17 cellular contexts compared by ENCODE assay signal in the genomic region with DNA sequence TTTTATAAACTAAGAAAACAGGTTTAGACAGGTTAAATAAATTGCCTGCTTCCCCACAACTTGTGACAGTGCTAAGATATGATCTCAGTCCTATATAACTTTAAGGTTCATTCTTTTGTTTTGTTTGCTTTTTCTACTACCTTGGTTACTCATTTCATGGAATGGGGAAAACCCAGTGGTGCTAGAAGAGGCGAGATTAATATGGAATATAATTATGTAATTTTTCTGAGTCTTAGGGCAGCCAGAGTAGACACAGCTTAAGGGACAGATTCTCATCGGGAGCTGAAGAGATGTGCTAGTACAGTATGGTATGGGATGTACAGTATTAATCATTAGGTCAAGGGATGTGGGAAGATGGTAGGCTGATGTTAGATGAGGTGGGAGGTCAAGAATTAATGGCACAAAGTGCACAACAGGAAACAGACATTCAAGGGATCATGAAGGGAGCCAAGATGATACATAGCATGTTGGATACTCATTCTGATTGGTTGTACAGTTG. TPM values are rescaled to one million over a fixed set of nuclear protein-coding genes. Genes with fewer than 3 reads are reported as not detected.
A peak's percentile ranks its signal among the peaks of the same experiment; 100 is the strongest.
DNase-seq lines count a peak whose midpoint lies in the region; ATAC-seq and TF ChIP-seq lines count a peak whose summit lies in the region.
"Had no signal": no experiment of that assay in that cellular context is flagged by ENCODE, and none has a peak within 500 bp of the region (broad histone marks: within the 10 kb centered on the region; RNA-seq: fewer than 3 reads in every experiment).

No MANE protein-coding gene starts in this region.

- no peak for TF ChIP-seq POLR2A in gastrocnemius medialis (IDR thresholded peaks at IDR 0.05)

- H3K27me3 ChIP-seq in gastrocnemius medialis: no peaks in the 10 kb centered on the region
- H3K27me3 ChIP-seq: SJSA1, tibial artery had no signal

- DNase-seq in RWPE1 (ENCODE audit: low spot score) (peak; percentile 60), fibroblast of mammary gland (ENCODE audit: low read depth) (peak; percentile 71), gastrocnemius medialis (no peak), T-helper 9 cell (no peak)
- DNase-seq: activated naive CD4-positive, alpha-beta T cell treated with anti-CD3 and anti-CD28 coated beads, Interleukin-2, amount 10 ng/mL, durations not matched to agents 7 days and 5 days; left ventricle myocardium inferior; MV-4-11; naive thymus-derived CD4-positive, alpha-beta T cell; NK-92 treated with Interleukin-12 subunit alpha and Interleukin-12 subunit beta, amount 100 ng/mL, for 24 hours; retina; stimulated activated CD4-positive, alpha-beta T cell treated with anti-CD3 and anti-CD28 coated beads, Interleukin-2, amount 100 ng/mL, for 24 hours; stimulated activated CD8-positive, alpha-beta memory T cell treated with anti-CD3 and anti-CD28 coated beads, Interleukin-4, amount 100 ng/mL, for 48 hours; tibial artery had no signal

- POLR2A ChIA-PET in RWPE1 (lab: Yijun Ruan, JAX; ENCODE audit: low non-redundant PET): no interaction called here

- peaks cover 42 to 71% of the 10 kb centered on the region in 2 donors for H3K4me1 ChIP-seq in gastrocnemius medialis

- TF ChIP-seq CTCF in RWPE1 (conservative IDR thresholded peaks at IDR 0.05; ENCODE audit: low read depth) (no peak), fibroblast of mammary gland (conservative IDR thresholded peaks at IDR 0.05; ENCODE audit: control insufficient read depth, insufficient read depth, low read depth, low read length) (no peak), gastrocnemius medialis (IDR thresholded peaks at IDR 0.05 in 4 of 5, conservative IDR thresholded peaks at IDR 0.05 in 1 of 5) (no peak)

- ATAC-seq in HG02610 (IDR thresholded peaks at IDR 0.05; ENCODE audit: unreplicated experiment) (peak; percentile 47), gastrocnemius medialis (no peak), GM19397 (IDR thresholded peaks at IDR 0.05; ENCODE audit: unreplicated experiment) (no peak), GM19463 (IDR thresholded peaks at IDR 0.05; ENCODE audit: unreplicated experiment) (no peak)
- ATAC-seq: naive thymus-derived CD4-positive, alpha-beta T cell had no signal

- peaks cover 0 to 9% of the 10 kb centered on the region in 2 donors for H3K36me3 ChIP-seq in gastrocnemius medialis

- intact Hi-C loops in gastrocnemius medialis (cut with DNase I; ENCODE audit: low total_unique reads): no loop called here

- in situ Hi-C loops in gastrocnemius medialis (cut with MboI; ENCODE audit: low sequenced_read_pairs in 4 of 4): no loop called here

- CTCF ChIA-PET in RWPE1 (lab: Yijun Ruan, JAX): interaction anchor here (0.5 to 0.7 kb wide), 3 partner anchors 176 to 1105 kb away, joined by 3 read pairs; no protein-coding TSS in a partner anchor

- H3K9me3 ChIP-seq in gastrocnemius medialis: no peaks in the 10 kb centered on the region
- H3K9me3 ChIP-seq: left ventricle myocardium inferior, SJSA1, tibial artery had no signal

- no peak overlapping the region for H3K27ac ChIP-seq in RWPE1
- H3K27ac ChIP-seq in gastrocnemius medialis: peak overlapping the region; percentile 26 to 77 (median 60)
- H3K27ac ChIP-seq: left ventricle myocardium inferior, SJSA1, tibial artery had no signal

- H3K4me3 ChIP-seq in fibroblast of mammary gland (ENCODE audit: control insufficient read depth, low read depth, low read length): no peak overlapping the region
- H3K4me3 ChIP-seq in gastrocnemius medialis: no peak overlapping the region
- H3K4me3 ChIP-seq: left ventricle myocardium inferior, SJSA1, tibial artery had no signal

RNA-seq across cellular contexts. Expression of a gene that starts 6.2 kb away (rescaled TPM):
- total RNA-seq in gastrocnemius medialis: 10 to 100 TPM; 12.6 to 25.8 (median 24.3) TPM

Comparison
In these comparisons a context has a peak if more than half of its experiments do, and no peak if none do; other contexts are left out.
1. DNase-seq: peak in RWPE1 (single experiment) and fibroblast of mammary gland (single experiment); none in gastrocnemius medialis (0 of 2) and T-helper 9 cell (single experiment).